12 cellular contexts compared by ENCODE assay signal in the genomic region with DNA sequence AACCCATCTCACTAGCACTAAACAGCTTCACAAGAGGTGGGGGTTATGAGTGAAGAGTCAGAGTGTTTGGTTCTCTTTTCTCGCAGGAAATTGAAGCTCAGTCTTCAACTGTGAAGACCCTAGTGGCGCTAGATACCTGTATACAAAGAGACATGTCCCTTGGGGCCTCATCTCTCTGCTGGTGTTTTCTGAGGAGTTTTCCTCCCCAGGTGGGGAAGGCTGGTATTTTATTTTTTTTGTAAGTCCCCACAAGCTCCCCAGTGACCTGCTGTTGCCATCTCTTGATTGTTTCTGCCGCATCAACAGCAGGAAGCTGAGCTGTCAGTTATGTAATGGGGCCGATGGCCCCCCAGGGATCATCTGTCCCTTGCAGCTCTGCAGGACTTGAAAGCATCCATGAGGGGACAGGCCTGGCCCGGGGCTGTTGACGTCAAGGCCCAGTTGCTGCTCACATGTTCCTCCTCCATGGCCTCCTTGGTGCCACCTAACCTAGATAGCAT.
"Had no signal": no experiment of that assay in that cellular context is flagged by ENCODE, and none has a peak within 500 bp of the region (broad histone marks: within the 10 kb centered on the region; RNA-seq: fewer than 3 reads in every experiment).

No MANE protein-coding gene starts in this region.

- H3K9me3 Mint-ChIP-seq: activated naive CD4-positive, alpha-beta T cell treated with anti-CD3 and anti-CD28 coated beads, Interleukin-2, amount 10 ng/mL, durations not matched to agents 7 days and 5 days; activated T-helper 17 cell treated with anti-CD3 and anti-CD28 coated beads, Interleukin-2, amount 50 U/mL, for 72 hours; nephron progenitor cell had no signal

- H3K4me3 ChIP-seq: psoas muscle had no signal

- H3K27ac Mint-ChIP-seq: activated naive CD4-positive, alpha-beta T cell treated with anti-CD3 and anti-CD28 coated beads, Interleukin-2, amount 10 ng/mL, durations not matched to agents 7 days and 5 days; activated T-helper 17 cell treated with anti-CD3 and anti-CD28 coated beads, Interleukin-2, amount 50 U/mL, for 72 hours; nephron progenitor cell; stimulated activated naive CD8-positive, alpha-beta T cell treated with anti-CD3 and anti-CD28 coated beads, Interleukin-15, amount 100 ng/mL, for 72 hours had no signal

- H3K9me3 ChIP-seq: psoas muscle had no signal

- H3K27me3 Mint-ChIP-seq: activated naive CD4-positive, alpha-beta T cell treated with anti-CD3 and anti-CD28 coated beads, Interleukin-2, amount 10 ng/mL, durations not matched to agents 7 days and 5 days; activated T-helper 17 cell treated with anti-CD3 and anti-CD28 coated beads, Interleukin-2, amount 50 U/mL, for 72 hours; stimulated activated naive CD8-positive, alpha-beta T cell treated with anti-CD3 and anti-CD28 coated beads, Interleukin-15, amount 100 ng/mL, for 72 hours had no signal

- H3K4me3 Mint-ChIP-seq: activated naive CD4-positive, alpha-beta T cell treated with anti-CD3 and anti-CD28 coated beads, Interleukin-2, amount 10 ng/mL, durations not matched to agents 7 days and 5 days; activated T-helper 17 cell treated with anti-CD3 and anti-CD28 coated beads, Interleukin-2, amount 50 U/mL, for 72 hours; nephron progenitor cell; stimulated activated naive CD8-positive, alpha-beta T cell treated with anti-CD3 and anti-CD28 coated beads, Interleukin-15, amount 100 ng/mL, for 72 hours had no signal

- ATAC-seq: activated T-helper 17 cell treated with anti-CD3 and anti-CD28 coated beads, Interleukin-2, amount 50 U/mL, for 72 hours; stimulated activated naive CD8-positive, alpha-beta T cell treated with anti-CD3 and anti-CD28 coated beads, Interleukin-15, amount 100 ng/mL, for 72 hours had no signal

- H3K27ac ChIP-seq: psoas muscle had no signal

- DNase-seq: activated CD4-positive, alpha-beta T cell treated with anti-CD3 and anti-CD28 coated beads, Interleukin-2, amount 50 U/mL, for 1 hour; activated naive CD4-positive, alpha-beta T cell treated with anti-CD3 and anti-CD28 coated beads, Interleukin-2, amount 10 ng/mL, durations not matched to agents 7 days and 5 days; activated T-cell treated with anti-CD3 and anti-CD28 coated beads for 4 hours; caudate nucleus; cortex of kidney; effector memory CD4-positive, alpha-beta T cell; nephron progenitor cell; stimulated activated CD4-positive, alpha-beta T cell treated with anti-CD3 and anti-CD28 coated beads, Interleukin-2, amount 100 ng/mL, for 48 hours; stimulated activated naive CD8-positive, alpha-beta T cell treated with anti-CD3 and anti-CD28 coated beads, Interleukin-15, amount 100 ng/mL, for 72 hours; T-helper 2 cell had no signal
